ENCODE assay signal across 23 cellular contexts in genomic region chr11:36412781-36413383, GRCh38.
DNase-seq lines count a peak whose midpoint lies in the region; ATAC-seq, FAIRE-seq and TF ChIP-seq lines count a peak whose summit lies in the region.
"Had no signal": no experiment of that assay in that cellular context is flagged by ENCODE, and none has a peak within 500 bp of the region (broad histone marks: within the 10 kb centered on the region; RNA-seq: fewer than 3 reads in every experiment).

No MANE protein-coding gene starts in this region.

- TF ChIP-seq POLR2A in GM12878 (IDR thresholded peaks at IDR 0.05; ENCODE audit: low read depth, low read length), result no peak

- no peak overlapping the region for H3K4me2 ChIP-seq in GM12878 (ENCODE audit: control insufficient read depth, insufficient read depth)

- peak overlapping the region; percentile 8 for H3K27ac Mint-ChIP-seq in activated CD4-positive, alpha-beta T cell treated with anti-CD3 and anti-CD28 coated beads, Interleukin-2, amount 10 ng/mL, durations not matched to agents 24 days and 14 days
- H3K27ac Mint-ChIP-seq in stimulated activated naive B cell treated with anti-CD40 and anti-IgM and Interleukin-4, amounts not matched to agents 10 μg/mL and 1 μg/mL and 100 μg/mL, for 72 hours, result peak overlapping the region; percentile 25
- H3K27ac Mint-ChIP-seq in MCF 10A (ENCODE audit: low read depth, unreplicated experiment), result no peak overlapping the region
- H3K27ac Mint-ChIP-seq in T-helper 2 cell treated with Interferon-gamma antibody and Interleukin-4, amounts not matched to agents 5 μg/mL and 100 μg/mL, for 36 hours, result no peak overlapping the region
- H3K27ac Mint-ChIP-seq: activated naive CD4-positive, alpha-beta T cell treated with anti-CD3 and anti-CD28 coated beads for 36 hours; type B pancreatic cell had no signal

- FAIRE-seq in GM12878 (lab: Jason Lieb, UNC), result no peak
- FAIRE-seq: A204.1, endothelial cell of umbilical vein, HTR-8/SVneo had no signal

- no peak overlapping the region for H3K4me3 Mint-ChIP-seq in activated CD4-positive, alpha-beta T cell treated with anti-CD3 and anti-CD28 coated beads, Interleukin-2, amount 10 ng/mL, durations not matched to agents 24 days and 14 days
- H3K4me3 Mint-ChIP-seq in stimulated activated naive B cell treated with anti-CD40 and anti-IgM and Interleukin-4, amounts not matched to agents 10 μg/mL and 1 μg/mL and 100 μg/mL, for 72 hours, result no peak overlapping the region
- H3K4me3 Mint-ChIP-seq in MCF 10A (ENCODE audit: unreplicated experiment), result no peak overlapping the region
- no peak overlapping the region for H3K4me3 Mint-ChIP-seq in T-helper 2 cell treated with Interferon-gamma antibody and Interleukin-4, amounts not matched to agents 5 μg/mL and 100 μg/mL, for 36 hours
- H3K4me3 Mint-ChIP-seq: activated naive CD4-positive, alpha-beta T cell treated with anti-CD3 and anti-CD28 coated beads for 36 hours; type B pancreatic cell had no signal

- no peaks in the 10 kb centered on the region for H3K9me3 Mint-ChIP-seq in activated CD4-positive, alpha-beta T cell treated with anti-CD3 and anti-CD28 coated beads, Interleukin-2, amount 10 ng/mL, durations not matched to agents 24 days and 14 days
- no peaks in the 10 kb centered on the region for H3K9me3 Mint-ChIP-seq in stimulated activated naive B cell treated with anti-CD40 and anti-IgM and Interleukin-4, amounts not matched to agents 10 μg/mL and 1 μg/mL and 100 μg/mL, for 72 hours
- no peaks in the 10 kb centered on the region for H3K9me3 Mint-ChIP-seq in MCF 10A (ENCODE audit: unreplicated experiment)
- no peaks in the 10 kb centered on the region for H3K9me3 Mint-ChIP-seq in T-helper 2 cell treated with Interferon-gamma antibody and Interleukin-4, amounts not matched to agents 5 μg/mL and 100 μg/mL, for 36 hours
- H3K9me3 Mint-ChIP-seq: activated naive CD4-positive, alpha-beta T cell treated with anti-CD3 and anti-CD28 coated beads for 36 hours; type B pancreatic cell had no signal

- TF ChIP-seq CTCF in GM12878 (IDR thresholded peaks at IDR 0.05 in 2 of 3, conservative IDR thresholded peaks at IDR 0.05 in 1 of 3; ENCODE audit: control insufficient read depth in 2 of 3, extremely low read depth in 1 of 3, insufficient read depth in 1 of 3, low read depth in 3 of 3, low read length in 3 of 3) (no peak), MCF 10A (IDR thresholded peaks at IDR 0.05; ENCODE audit: unreplicated experiment) (no peak), RWPE1 (conservative IDR thresholded peaks at IDR 0.05; ENCODE audit: low read depth) (no peak)

- SMC1A ChIA-PET in GM12878 (lab: Charles Lee; ENCODE audit: uncharacterized antibody, unreplicated experiment), result interaction anchor here (0.6 to 1.3 kb wide), 4 partner anchors 10 to 121 kb away, joined by 3 to 4 read pairs (median 3); no protein-coding TSS in a partner anchor

- in situ Hi-C loops in GM12878 (cut with MboI), result loop anchor here (5.0 kb wide), 1 partner anchor 49 kb away; no protein-coding TSS in a partner anchor

- 92% methylated on average over 2 of the region's 2 CpGs for WGBS in GM12878 (ENCODE audit: insufficient coverage, insufficient replicate concordance, low lambda C conversion rate, missing lambda C conversion rate)

- RAD21 ChIA-PET in GM12878 (lab: Charles Lee; ENCODE audit: unreplicated experiment), result interaction anchor here (0.7 to 1.0 kb wide), 2 partner anchors 8 to 56 kb away, joined by 3 read pairs; no protein-coding TSS in a partner anchor

- H3K9ac ChIP-seq in GM12878 (ENCODE audit: control insufficient read depth, insufficient read depth, low read length), result no peak overlapping the region

- peaks cover 71% of the 10 kb centered on the region for H3K4me1 Mint-ChIP-seq in activated CD4-positive, alpha-beta T cell treated with anti-CD3 and anti-CD28 coated beads, Interleukin-2, amount 10 ng/mL, durations not matched to agents 24 days and 14 days
- peaks cover 59 to 67% of the 10 kb centered on the region in 2 donors for H3K4me1 Mint-ChIP-seq in stimulated activated naive B cell treated with anti-CD40 and anti-IgM and Interleukin-4, amounts not matched to agents 10 μg/mL and 1 μg/mL and 100 μg/mL, for 72 hours
- H3K4me1 Mint-ChIP-seq in MCF 10A (ENCODE audit: insufficient read depth, unreplicated experiment), result no peaks in the 10 kb centered on the region
- peaks cover 49% of the 10 kb centered on the region for H3K4me1 Mint-ChIP-seq in T-helper 2 cell treated with Interferon-gamma antibody and Interleukin-4, amounts not matched to agents 5 μg/mL and 100 μg/mL, for 36 hours (ENCODE audit: low read depth)

- no peak for TF ChIP-seq EP300 in GM12878 (IDR thresholded peaks at IDR 0.05; ENCODE audit: borderline replicate concordance in 1 of 2, control insufficient read depth in 1 of 2, low read depth in 2 of 2, low read length in 2 of 2)

- H3K9me3 ChIP-seq in GM12878 (replicated peaks; ENCODE audit: control insufficient read depth, insufficient read depth, low read length), result no peaks in the 10 kb centered on the region; the same call in 2 of the 3 replicates
- H3K9me3 ChIP-seq: Peyer's patch had no signal

- H3K4me1 ChIP-seq in GM12878 (ENCODE audit: control insufficient read depth, insufficient read depth, low read length), result peaks cover 20% of the 10 kb centered on the region

- no peaks in the 10 kb centered on the region for H3K36me3 ChIP-seq in GM12878 (ENCODE audit: control insufficient read depth in 2 of 2, insufficient read depth in 2 of 2, low read length in 1 of 2)

- ATAC-seq in GM12878, result no peak
- no peak for ATAC-seq in stimulated activated naive B cell treated with anti-CD40 and anti-IgM and Interleukin-4, amounts not matched to agents 10 μg/mL and 1 μg/mL and 100 μg/mL, for 72 hours (replicated peaks)
- ATAC-seq: sciatic nerve had no signal

- DNase-seq in activated CD4-positive, alpha-beta T cell treated with anti-CD3 and anti-CD28 coated beads, Interleukin-2, amount 10 ng/mL, durations not matched to agents 24 days and 14 days, result no peak
- DNase-seq in activated CD4-positive, alpha-beta T cell treated with anti-CD3 and anti-CD28 coated beads, Interleukin-2, amount 50 U/mL, for 48 hours, result no peak
- DNase-seq in GM12878 (ENCODE audit: low read depth, low spot score), result no peak
- DNase-seq in iris pigment epithelial cell (ENCODE audit: low read depth), result peak; percentile 95
- DNase-seq in stimulated activated naive B cell treated with anti-CD40 and anti-IgM and Interleukin-4, amounts not matched to agents 10 μg/mL and 1 μg/mL and 100 μg/mL, for 72 hours, result no peak
- DNase-seq in MCF 10A (ENCODE audit: unreplicated experiment), result no peak
- DNase-seq in T-helper 2 cell treated with Interferon-gamma antibody and Interleukin-4, amounts not matched to agents 5 μg/mL and 100 μg/mL, for 36 hours (ENCODE audit: low spot score), result no peak
- no peak for DNase-seq in RWPE1 (ENCODE audit: low spot score)
- DNase-seq: activated CD8-positive, alpha-beta memory T cell treated with anti-CD3 and anti-CD28 coated beads, Interleukin-2, amount 50 U/mL, for 48 hours; activated naive CD4-positive, alpha-beta T cell treated with anti-CD3 and anti-CD28 coated beads for 36 hours; COR-L47; islet precursor cell; midbrain; MM.1S; NCI-H2107; NCI-H774; Peyer's patch had no signal

- H3K79me2 ChIP-seq in GM12878 (ENCODE audit: control insufficient read depth, insufficient read depth, low read length), result no peaks in the 10 kb centered on the region

- no peak for TF ChIP-seq RAD21 in GM12878 (IDR thresholded peaks at IDR 0.05; ENCODE audit: insufficient read depth, low read depth, low read length)

- CTCF ChIA-PET in GM12878 (lab: Yijun Ruan, JAX) (interaction anchor here (0.7 to 1.7 kb wide), 4 partner anchors 7 to 160 kb away, joined by 3 to 4 read pairs (median 3); no protein-coding TSS in a partner anchor), MCF 10A (lab: Yijun Ruan, JAX) (interaction anchor here (0.6 to 0.9 kb wide), 2 partner anchors 16 to 155 kb away, joined by 3 read pairs; no protein-coding TSS in a partner anchor), RWPE1 (lab: Yijun Ruan, JAX) (no interaction called here)

- POLR2A ChIA-PET in GM12878 (lab: Charles Lee) (no interaction called here), MCF 10A (lab: Yijun Ruan, JAX) (interaction anchor here (1.0 kb wide), 1 partner anchor 8 kb away, joined by 3 read pairs; no protein-coding TSS in a partner anchor), RWPE1 (lab: Yijun Ruan, JAX; ENCODE audit: low non-redundant PET) (no interaction called here)

- peaks cover 54% of the 10 kb centered on the region for H3K36me3 Mint-ChIP-seq in activated CD4-positive, alpha-beta T cell treated with anti-CD3 and anti-CD28 coated beads, Interleukin-2, amount 10 ng/mL, durations not matched to agents 24 days and 14 days (ENCODE audit: low read depth)
- peaks cover 5 to 26% of the 10 kb centered on the region in 2 donors for H3K36me3 Mint-ChIP-seq in stimulated activated naive B cell treated with anti-CD40 and anti-IgM and Interleukin-4, amounts not matched to agents 10 μg/mL and 1 μg/mL and 100 μg/mL, for 72 hours
- H3K36me3 Mint-ChIP-seq in MCF 10A (ENCODE audit: insufficient read depth, unreplicated experiment), result peaks cover 23% of the 10 kb centered on the region
- H3K36me3 Mint-ChIP-seq in T-helper 2 cell treated with Interferon-gamma antibody and Interleukin-4, amounts not matched to agents 5 μg/mL and 100 μg/mL, for 36 hours (ENCODE audit: low read depth), result peaks cover 4% of the 10 kb centered on the region

- H2AFZ ChIP-seq in GM12878 (ENCODE audit: control insufficient read depth, low read depth, low read length), result no peak overlapping the region

- no peaks in the 10 kb centered on the region for H3K27me3 Mint-ChIP-seq in activated CD4-positive, alpha-beta T cell treated with anti-CD3 and anti-CD28 coated beads, Interleukin-2, amount 10 ng/mL, durations not matched to agents 24 days and 14 days
- H3K27me3 Mint-ChIP-seq in stimulated activated naive B cell treated with anti-CD40 and anti-IgM and Interleukin-4, amounts not matched to agents 10 μg/mL and 1 μg/mL and 100 μg/mL, for 72 hours, result no peaks in the 10 kb centered on the region
- no peaks in the 10 kb centered on the region for H3K27me3 Mint-ChIP-seq in MCF 10A (ENCODE audit: insufficient read depth, unreplicated experiment)
- H3K27me3 Mint-ChIP-seq in T-helper 2 cell treated with Interferon-gamma antibody and Interleukin-4, amounts not matched to agents 5 μg/mL and 100 μg/mL, for 36 hours (ENCODE audit: low read depth), result no peaks in the 10 kb centered on the region

- no peak overlapping the region for H3K4me3 ChIP-seq in GM12878
- H3K4me3 ChIP-seq: Peyer's patch had no signal

- H3K27me3 ChIP-seq in GM12878 (replicated peaks in 1 of 2; ENCODE audit: control insufficient read depth in 2 of 2, insufficient read depth in 2 of 2, low read length in 1 of 2), result no peaks in the 10 kb centered on the region
- H3K27me3 ChIP-seq: Peyer's patch had no signal

- no peaks in the 10 kb centered on the region for H4K20me1 ChIP-seq in GM12878 (ENCODE audit: control insufficient read depth, insufficient read depth)

- intact Hi-C loops in activated CD4-positive, alpha-beta T cell treated with anti-CD3 and anti-CD28 coated beads, Interleukin-2, amount 10 ng/mL, durations not matched to agents 24 days and 14 days (cut with micrococcal nuclease), result no loop called here
- intact Hi-C loops in GM12878 (cut with micrococcal nuclease; ENCODE audit: unreplicated experiment) (no loop called here), MCF 10A (cut with micrococcal nuclease) (no loop called here)

- BruUV-seq in GM12878 (replicated peaks; lab: Mats Ljungman, UMichigan), result no TSS peak
- no TSS peak for BruUV-seq in MCF 10A (replicated peaks; lab: Mats Ljungman, UMichigan)

- H3K27ac ChIP-seq in GM12878 (ENCODE audit: control insufficient read depth, insufficient read depth), result no peak overlapping the region
- no peak overlapping the region for H3K27ac ChIP-seq in RWPE1
- H3K27ac ChIP-seq: VCaP had no signal

Comparison
In these comparisons a context has a peak if more than half of its experiments do, and no peak if none do; other contexts are left out.
1. H3K27ac Mint-ChIP-seq: peak in activated CD4-positive, alpha-beta T cell treated with anti-CD3 and anti-CD28 coated beads, Interleukin-2, amount 10 ng/mL, durations not matched to agents 24 days and 14 days (single experiment) and stimulated activated naive B cell treated with anti-CD40 and anti-IgM and Interleukin-4, amounts not matched to agents 10 μg/mL and 1 μg/mL and 100 μg/mL, for 72 hours (single experiment); none in MCF 10A (single experiment) and T-helper 2 cell treated with Interferon-gamma antibody and Interleukin-4, amounts not matched to agents 5 μg/mL and 100 μg/mL, for 36 hours (single experiment).